ENCODE assay signal across 21 cellular contexts in the genomic region with DNA sequence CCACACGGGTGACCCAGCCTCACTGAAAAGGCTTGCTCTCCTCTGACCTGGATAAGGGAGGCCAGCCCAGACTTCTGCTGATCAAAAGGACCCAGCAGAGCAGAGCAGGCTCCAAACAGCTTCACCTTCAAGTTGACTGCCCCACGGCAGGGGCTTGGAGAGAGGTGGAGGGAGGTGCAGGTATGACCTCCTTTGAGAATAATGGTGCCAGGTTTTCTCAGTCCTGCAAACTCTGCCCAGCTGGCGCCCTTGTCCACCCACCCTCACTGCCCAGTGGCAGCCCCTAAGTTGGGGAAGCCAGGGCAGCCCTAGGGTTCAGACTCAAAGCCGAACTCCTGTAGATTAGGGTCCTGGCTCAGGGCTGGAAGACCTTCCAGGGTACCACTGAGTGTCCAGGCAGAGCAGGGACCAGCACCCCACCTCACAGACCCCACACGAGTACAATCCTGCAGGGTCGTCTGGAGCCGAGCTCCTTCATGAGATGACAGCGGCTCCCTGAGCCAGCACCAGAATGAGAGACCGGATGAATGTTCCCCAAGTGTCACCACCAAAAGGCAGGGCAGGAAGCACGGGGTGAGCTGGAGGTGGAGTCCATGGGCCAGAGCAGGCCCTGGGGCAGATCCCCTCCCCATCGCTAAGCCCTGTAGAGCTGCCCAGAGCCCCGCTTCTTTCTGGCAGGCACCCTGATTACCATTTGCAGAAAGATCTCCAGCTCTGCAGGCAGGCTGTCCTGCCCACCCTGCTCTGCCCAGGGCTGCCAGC. TPM values are rescaled to one million over a fixed set of nuclear protein-coding genes. Genes with fewer than 3 reads are reported as not detected.
DNase-seq lines count a peak whose midpoint lies in the region; ATAC-seq and TF ChIP-seq lines count a peak whose summit lies in the region.
"Had no signal": no experiment of that assay in that cellular context is flagged by ENCODE, and none has a peak within 500 bp of the region (broad histone marks: within the 10 kb centered on the region; RNA-seq: fewer than 3 reads in every experiment).

No MANE protein-coding gene starts in this region.

- no peak for TF ChIP-seq CTCF in lower leg skin (IDR thresholded peaks at IDR 0.05)

- no peak overlapping the region for H3K4me3 ChIP-seq in lower leg skin (ENCODE audit: low read depth, poor library complexity, severe bottlenecking)
- H3K4me3 ChIP-seq: SJSA1, tibial nerve had no signal

- no peak for TF ChIP-seq POLR2A in lower leg skin (IDR thresholded peaks at IDR 0.05)

- H3K9me3 Mint-ChIP-seq in activated T-cell treated with anti-CD3 and anti-CD28 coated beads, Interleukin-2, amount 50 U/mL, for 24 hours = no peaks in the 10 kb centered on the region
- H3K9me3 Mint-ChIP-seq in activated T-cell treated with anti-CD3 and anti-CD28 coated beads, Interleukin-2, amount 50 U/mL, for 4 hours = no peaks in the 10 kb centered on the region

- 77 to 89% methylated on average over 9 to 12 of the region's 12 CpGs for WGBS in lower leg skin, 2 donors

- no peaks in the 10 kb centered on the region for H3K36me3 Mint-ChIP-seq in activated T-cell treated with anti-CD3 and anti-CD28 coated beads, Interleukin-2, amount 50 U/mL, for 24 hours (ENCODE audit: low read depth)
- H3K36me3 Mint-ChIP-seq in activated T-cell treated with anti-CD3 and anti-CD28 coated beads, Interleukin-2, amount 50 U/mL, for 4 hours (ENCODE audit: insufficient read depth) = no peaks in the 10 kb centered on the region
- H3K36me3 Mint-ChIP-seq: CD4-positive, alpha-beta memory T cell; naive thymus-derived CD4-positive, alpha-beta T cell had no signal

- no peak overlapping the region for H3K27ac Mint-ChIP-seq in activated T-cell treated with anti-CD3 and anti-CD28 coated beads, Interleukin-2, amount 50 U/mL, for 24 hours
- H3K27ac Mint-ChIP-seq: activated T-helper 2 cell treated with anti-CD3 and anti-CD28 coated beads, Interferon-gamma antibody, Interleukin-2, Interleukin-4, amounts not matched to agents 10 μg/mL and 5 μg/mL and 100 μg/mL, durations not matched to agents 14 hours and 24 hours and 36 hours; CD4-positive, alpha-beta memory T cell; naive thymus-derived CD4-positive, alpha-beta T cell had no signal

- intact Hi-C loops in lower leg skin (cut with DNase I; ENCODE audit: low total_unique reads) = no loop called here

- no peak for ATAC-seq in activated T-cell treated with anti-CD3 and anti-CD28 coated beads, Interleukin-2, amount 50 U/mL, for 4 hours
- ATAC-seq: naive thymus-derived CD4-positive, alpha-beta T cell; right cardiac atrium had no signal

- H3K4me3 Mint-ChIP-seq in activated T-cell treated with anti-CD3 and anti-CD28 coated beads, Interleukin-2, amount 50 U/mL, for 24 hours = no peak overlapping the region
- H3K4me3 Mint-ChIP-seq in activated T-cell treated with anti-CD3 and anti-CD28 coated beads, Interleukin-2, amount 50 U/mL, for 4 hours = no peak overlapping the region
- H3K4me3 Mint-ChIP-seq: CD4-positive, alpha-beta memory T cell had no signal

- H3K4me1 Mint-ChIP-seq in activated T-cell treated with anti-CD3 and anti-CD28 coated beads, Interleukin-2, amount 50 U/mL, for 24 hours (ENCODE audit: low read depth) = peaks cover 30% of the 10 kb centered on the region
- peaks cover 16% of the 10 kb centered on the region for H3K4me1 Mint-ChIP-seq in activated T-cell treated with anti-CD3 and anti-CD28 coated beads, Interleukin-2, amount 50 U/mL, for 4 hours (ENCODE audit: low read depth)

- peak; percentile 22 for DNase-seq in activated T-cell treated with anti-CD3 and anti-CD28 coated beads, Interleukin-2, amount 50 U/mL, for 24 hours
- no peak for DNase-seq in activated T-cell treated with anti-CD3 and anti-CD28 coated beads for 4 hours
- DNase-seq in activated T-cell treated with anti-CD3 and anti-CD28 coated beads, Interleukin-2, amount 50 U/mL, for 4 hours = peak; percentile 3
- peak; percentile 12 to 82 for DNase-seq in lower leg skin (ENCODE audit: low spot score in 2 of 2)
- DNase-seq in stimulated activated CD8-positive, alpha-beta memory T cell treated with anti-CD3 and anti-CD28 coated beads, Interleukin-4, amount 100 ng/mL, for 48 hours = peak; percentile 19
- no peak for DNase-seq in SW 1271 (lab: John Stamatoyannopoulos, UW)
- DNase-seq in hypothalamus (lab: John Stamatoyannopoulos, UW) = no peak
- DNase-seq in Kasumi-1 (lab: John Stamatoyannopoulos, UW) = no peak
- DNase-seq: ACHN; activated CD4-positive, alpha-beta T cell treated with anti-CD3 and anti-CD28 coated beads, Interleukin-2, amount 50 U/mL, for 1 hour; CD4-positive, alpha-beta memory T cell; DMS79 treated with DMSO at 0.1 percent for 48 hours; hippocampal formation; NCI-H1417; NCI-H446 treated with DMSO at 0.1 percent for 48 hours; stimulated activated CD4-positive, alpha-beta T cell treated with anti-CD3 and anti-CD28 coated beads, Interleukin-2, amount 100 ng/mL, for 48 hours had no signal

- peaks cover 32% of the 10 kb centered on the region for H3K27me3 Mint-ChIP-seq in activated T-cell treated with anti-CD3 and anti-CD28 coated beads, Interleukin-2, amount 50 U/mL, for 24 hours
- peaks cover 15% of the 10 kb centered on the region for H3K27me3 Mint-ChIP-seq in activated T-cell treated with anti-CD3 and anti-CD28 coated beads, Interleukin-2, amount 50 U/mL, for 4 hours (ENCODE audit: low read depth)

RNA-seq across cellular contexts. Expression of gene GPC1, which starts 3.6 kb away (rescaled TPM):
- total RNA-seq in activated T-cell treated with anti-CD3 and anti-CD28 coated beads, Interleukin-2, amount 50 U/mL, for 4 hours = 1 to 10 TPM; 3.7 to 6.3 (median 5.9) TPM
- 100 to 1,000 TPM in 3 of 4 donors, 10 to 100 TPM in 1; 87.6 to 145 (median 114) TPM for total RNA-seq in lower leg skin

Comparison
In these comparisons a context has a peak if more than half of its experiments do, and no peak if none do; other contexts are left out.
1. DNase-seq: peak in activated T-cell treated with anti-CD3 and anti-CD28 coated beads, Interleukin-2, amount 50 U/mL, for 24 hours (single experiment), activated T-cell treated with anti-CD3 and anti-CD28 coated beads, Interleukin-2, amount 50 U/mL, for 4 hours (single experiment), lower leg skin (2 of 2) and stimulated activated CD8-positive, alpha-beta memory T cell treated with anti-CD3 and anti-CD28 coated beads, Interleukin-4, amount 100 ng/mL, for 48 hours (single experiment); none in activated T-cell treated with anti-CD3 and anti-CD28 coated beads for 4 hours (single experiment), SW 1271 (0 of 2), hypothalamus (0 of 51) and Kasumi-1 (0 of 2).
2. RNA of gene GPC1, which starts 3.6 kb away (total RNA-seq): 87.6 to 145 TPM in lower leg skin; 3.7 to 6.3 TPM in activated T-cell treated with anti-CD3 and anti-CD28 coated beads, Interleukin-2, amount 50 U/mL, for 4 hours; every median in the first group is over 10 times any median in the second.